ENCODE assay signal across 18 cellular contexts in genomic region chr10:78968960-78969359, GRCh38.
"Had no signal": no experiment of that assay in that cellular context is flagged by ENCODE, and none has a peak within 500 bp of the region (broad histone marks: within the 10 kb centered on the region; RNA-seq: fewer than 3 reads in every experiment).

No MANE protein-coding gene starts in this region.

- H3K9me3 Mint-ChIP-seq: naive thymus-derived CD8-positive, alpha-beta T cell had no signal

- H3K36me3 Mint-ChIP-seq: activated naive CD8-positive, alpha-beta T cell; naive thymus-derived CD8-positive, alpha-beta T cell had no signal

- H3K27me3 Mint-ChIP-seq: activated naive CD8-positive, alpha-beta T cell; naive thymus-derived CD8-positive, alpha-beta T cell had no signal

- DNase-seq: activated CD4-positive, alpha-beta T cell treated with anti-CD3 and anti-CD28 coated beads, Interleukin-2, amount 50 U/mL, for 48 hours; activated gamma-delta T cell treated with Interleukin-2 at 50 U/mL for 16 hours; dermis blood vessel endothelial cell; foreskin melanocyte; kidney glomerular epithelial cell; naive thymus-derived CD8-positive, alpha-beta T cell; occipital lobe; retina; stimulated activated CD4-positive, alpha-beta T cell treated with anti-CD3 and anti-CD28 coated beads, Interleukin-12 subunit alpha, Interleukin-12 subunit beta, amount 100 ng/mL, for 4 hours; stimulated activated CD4-positive, alpha-beta T cell treated with anti-CD3 and anti-CD28 coated beads, Interleukin-1b, Interleukin-23, amount 100 ng/mL, for 48 hours; stimulated activated CD8-positive, alpha-beta memory T cell treated with anti-CD3 and anti-CD28 coated beads, Interleukin-4, amount 100 ng/mL, for 48 hours; stimulated activated naive CD4-positive, alpha-beta T cell treated with Interleukin-2 at 50 U/mL for 16 hours; tibial artery; WERI-Rb-1 had no signal

- H3K27me3 ChIP-seq: cardiac muscle cell, heart left ventricle, tibial artery had no signal

- H3K4me3 ChIP-seq: cardiac muscle cell, heart left ventricle, tibial artery had no signal

- H3K27ac Mint-ChIP-seq: activated naive CD8-positive, alpha-beta T cell had no signal

- ATAC-seq: heart left ventricle; naive thymus-derived CD8-positive, alpha-beta T cell had no signal

- H3K4me3 Mint-ChIP-seq: activated naive CD8-positive, alpha-beta T cell; naive thymus-derived CD8-positive, alpha-beta T cell had no signal

- H3K36me3 ChIP-seq: cardiac muscle cell, heart left ventricle, tibial artery, WERI-Rb-1 had no signal

- H3K27ac ChIP-seq: cardiac muscle cell, epithelial cell of prostate, heart left ventricle, tibial artery, WERI-Rb-1 had no signal

- H3K9me3 ChIP-seq: heart left ventricle, tibial artery had no signal
